ENCODE assay signal across 12 cellular contexts in genomic region chr12:110080410-110080809, GRCh38. TPM values are rescaled to one million over a fixed set of nuclear protein-coding genes. Genes with fewer than 3 reads are reported as not detected.
DNase-seq lines count a peak whose midpoint lies in the region; ATAC-seq and TF ChIP-seq lines count a peak whose summit lies in the region.
"Had no signal": no experiment of that assay in that cellular context is flagged by ENCODE, and none has a peak within 500 bp of the region (broad histone marks: within the 10 kb centered on the region; RNA-seq: fewer than 3 reads in every experiment).

No MANE protein-coding gene starts in this region.

- H3K4me1 ChIP-seq in BLaER1, result peaks cover 38% of the 10 kb centered on the region
- peaks cover 16% of the 10 kb centered on the region for H3K4me1 ChIP-seq in DOHH2 (ENCODE audit: control insufficient read depth, low read length)
- no peaks in the 10 kb centered on the region for H3K4me1 ChIP-seq in mucosa of descending colon (ENCODE audit: low read depth)
- H3K4me1 ChIP-seq: gastrocnemius medialis, pancreas had no signal

- no peak overlapping the region for H3K4me3 Mint-ChIP-seq in activated T-helper 2 cell treated with anti-CD3 and anti-CD28 coated beads, Interferon-gamma antibody, Interleukin-2, Interleukin-4, amounts not matched to agents 10 μg/mL and 5 μg/mL and 100 μg/mL, durations not matched to agents 14 hours and 24 hours and 36 hours (ENCODE audit: low read depth)
- H3K4me3 Mint-ChIP-seq: HFFc6 had no signal

- H3K9me3 ChIP-seq in BLaER1 (no peaks in the 10 kb centered on the region), DOHH2 (ENCODE audit: control insufficient read depth, insufficient read depth, low read length) (no peaks in the 10 kb centered on the region), mucosa of descending colon (no peaks in the 10 kb centered on the region)
- H3K9me3 ChIP-seq: gastrocnemius medialis, pancreas had no signal

- intact Hi-C loops in activated T-helper 2 cell treated with anti-CD3 and anti-CD28 coated beads, Interferon-gamma antibody, Interleukin-2, Interleukin-4, amounts not matched to agents 10 μg/mL and 5 μg/mL and 100 μg/mL, durations not matched to agents 14 hours and 24 hours and 36 hours (cut with micrococcal nuclease), result no loop called here
- intact Hi-C loops in mucosa of descending colon (cut with DNase I, micrococcal nuclease), result no loop called here

- no peak for DNase-seq in activated T-helper 2 cell treated with anti-CD3 and anti-CD28 coated beads, Interferon-gamma antibody, Interleukin-2, Interleukin-4, amounts not matched to agents 10 μg/mL and 5 μg/mL and 100 μg/mL, durations not matched to agents 14 hours and 24 hours and 36 hours (ENCODE audit: low spot score)
- DNase-seq in mucosa of descending colon, result peak in 1 of 3 donors; percentile 23
- no peak for DNase-seq in hippocampal formation (lab: John Stamatoyannopoulos, UW)
- no peak for DNase-seq in HK-2 (ENCODE audit: unreplicated experiment)
- no peak for DNase-seq in SHP77 treated with DMSO at 0.1 percent for 48 hours (lab: John Stamatoyannopoulos, UW)
- DNase-seq in NCI-H2227 (lab: John Stamatoyannopoulos, UW; ENCODE audit: unreplicated experiment), result no peak
- DNase-seq: gastrocnemius medialis, HFFc6 had no signal

- peak overlapping the region; percentile 84 for H3K27ac Mint-ChIP-seq in activated T-helper 2 cell treated with anti-CD3 and anti-CD28 coated beads, Interferon-gamma antibody, Interleukin-2, Interleukin-4, amounts not matched to agents 10 μg/mL and 5 μg/mL and 100 μg/mL, durations not matched to agents 14 hours and 24 hours and 36 hours
- H3K27ac Mint-ChIP-seq: HFFc6 had no signal

- H3K27me3 ChIP-seq in BLaER1 (no peaks in the 10 kb centered on the region), DOHH2 (ENCODE audit: control insufficient read depth, low read length) (peaks cover 2% of the 10 kb centered on the region; the same call in 1 of the 2 replicates)
- H3K27me3 ChIP-seq: gastrocnemius medialis, pancreas had no signal

- H3K27me3 Mint-ChIP-seq in activated T-helper 2 cell treated with anti-CD3 and anti-CD28 coated beads, Interferon-gamma antibody, Interleukin-2, Interleukin-4, amounts not matched to agents 10 μg/mL and 5 μg/mL and 100 μg/mL, durations not matched to agents 14 hours and 24 hours and 36 hours (ENCODE audit: low read depth), result no peaks in the 10 kb centered on the region

- H3K9ac ChIP-seq in BLaER1, result no peak overlapping the region

- no peaks in the 10 kb centered on the region for H3K36me3 ChIP-seq in BLaER1
- H3K36me3 ChIP-seq in DOHH2 (ENCODE audit: control insufficient read depth, low read length), result no peaks in the 10 kb centered on the region
- H3K36me3 ChIP-seq in mucosa of descending colon (ENCODE audit: low read depth), result no peaks in the 10 kb centered on the region
- H3K36me3 ChIP-seq: gastrocnemius medialis, pancreas had no signal

- H3K9me2 ChIP-seq in DOHH2 (replicated peaks; ENCODE audit: control insufficient read depth, low read length), result no peaks in the 10 kb centered on the region

- H3K9me3 Mint-ChIP-seq in activated T-helper 2 cell treated with anti-CD3 and anti-CD28 coated beads, Interferon-gamma antibody, Interleukin-2, Interleukin-4, amounts not matched to agents 10 μg/mL and 5 μg/mL and 100 μg/mL, durations not matched to agents 14 hours and 24 hours and 36 hours, result peaks cover 4% of the 10 kb centered on the region
- H3K9me3 Mint-ChIP-seq: HFFc6 had no signal

- H3K27ac ChIP-seq in BLaER1, result peak overlapping the region; percentile 88
- H3K27ac ChIP-seq in DOHH2 (ENCODE audit: low read depth, low read length), result no peak overlapping the region
- H3K27ac ChIP-seq: gastrocnemius medialis had no signal

- H3K36me3 Mint-ChIP-seq in activated T-helper 2 cell treated with anti-CD3 and anti-CD28 coated beads, Interferon-gamma antibody, Interleukin-2, Interleukin-4, amounts not matched to agents 10 μg/mL and 5 μg/mL and 100 μg/mL, durations not matched to agents 14 hours and 24 hours and 36 hours (ENCODE audit: low read depth), result peaks cover 7% of the 10 kb centered on the region

- H3F3A ChIP-seq in DOHH2 (ENCODE audit: control insufficient read depth, insufficient read depth), result no peaks in the 10 kb centered on the region

- H3K79me2 ChIP-seq in DOHH2 (ENCODE audit: control insufficient read depth, low read length), result no peaks in the 10 kb centered on the region

- no peaks in the 10 kb centered on the region for H4K20me1 ChIP-seq in BLaER1
- no peaks in the 10 kb centered on the region for H4K20me1 ChIP-seq in DOHH2 (ENCODE audit: control insufficient read depth, insufficient read depth, low read depth, low read length)

- ATAC-seq in mucosa of descending colon, result peak; percentile 69
- ATAC-seq: gastrocnemius medialis had no signal

- H3K4me2 ChIP-seq in BLaER1 (peak overlapping the region; percentile 82), DOHH2 (ENCODE audit: low read length) (peak overlapping the region; percentile 57)
- H3K4me2 ChIP-seq: smooth muscle cell had no signal

- H3K4me3 ChIP-seq in BLaER1 (peak overlapping the region; percentile 40; the same call in 1 of the 2 replicates), DOHH2 (ENCODE audit: low read length) (peak overlapping the region; percentile 63), mucosa of descending colon (no peak overlapping the region)
- H3K4me3 ChIP-seq: gastrocnemius medialis, pancreas, smooth muscle cell had no signal

- peaks cover 27% of the 10 kb centered on the region for H3K4me1 Mint-ChIP-seq in activated T-helper 2 cell treated with anti-CD3 and anti-CD28 coated beads, Interferon-gamma antibody, Interleukin-2, Interleukin-4, amounts not matched to agents 10 μg/mL and 5 μg/mL and 100 μg/mL, durations not matched to agents 14 hours and 24 hours and 36 hours (ENCODE audit: low read depth)

- TF ChIP-seq CTCF in DOHH2 (IDR thresholded peaks at IDR 0.05; ENCODE audit: low read depth, low read length, poor library complexity, severe bottlenecking) (no peak), mucosa of descending colon (IDR thresholded peaks at IDR 0.05) (no peak)

RNA-seq across cellular contexts. Expression of gene C12orf76, which starts 32.1 kb away (rescaled TPM):
- total RNA-seq in activated T-helper 2 cell treated with anti-CD3 and anti-CD28 coated beads, Interferon-gamma antibody, Interleukin-2, Interleukin-4, amounts not matched to agents 10 μg/mL and 5 μg/mL and 100 μg/mL, durations not matched to agents 14 hours and 24 hours and 36 hours, result 24.8 and 25.2 TPM in 2 replicates
- 10 to 100 TPM in 1 of 3 donors, 1 to 10 TPM in 2; 8.5 to 12.5 (median 8.8) TPM for total RNA-seq in mucosa of descending colon

RNA-seq across cellular contexts. Expression of gene IFT81, which starts 43.7 kb away (rescaled TPM):
- 1.3 and 1.6 TPM in 2 replicates for total RNA-seq in activated T-helper 2 cell treated with anti-CD3 and anti-CD28 coated beads, Interferon-gamma antibody, Interleukin-2, Interleukin-4, amounts not matched to agents 10 μg/mL and 5 μg/mL and 100 μg/mL, durations not matched to agents 14 hours and 24 hours and 36 hours
- 10 to 100 TPM in 1 of 3 donors, 1 to 10 TPM in 2; 3.8 to 12.7 (median 6.3) TPM for total RNA-seq in mucosa of descending colon
